In genomic region chr6:100809346-100809745, GRCh38 we compare ENCODE assay signal across 18 cellular contexts.
DNase-seq lines count a peak whose midpoint lies in the region; ATAC-seq lines count a peak whose summit lies in the region.
"Had no signal": no experiment of that assay in that cellular context is flagged by ENCODE, and none has a peak within 500 bp of the region (broad histone marks: within the 10 kb centered on the region; RNA-seq: fewer than 3 reads in every experiment).

No MANE protein-coding gene starts in this region.

- no peaks in the 10 kb centered on the region for H3K9me3 ChIP-seq in T-helper 17 cell (ENCODE audit: control insufficient read depth, low read length, poor library complexity, severe bottlenecking)

- no peak overlapping the region for H3K4me3 Mint-ChIP-seq in activated T-helper 2 cell treated with anti-CD3 and anti-CD28 coated beads, Interferon-gamma antibody, Interleukin-2, Interleukin-4, amounts not matched to agents 10 μg/mL and 5 μg/mL and 100 μg/mL, durations not matched to agents 14 hours and 24 hours and 36 hours (ENCODE audit: low read depth)
- H3K4me3 Mint-ChIP-seq in T-helper 17 cell, result no peak overlapping the region
- no peak overlapping the region for H3K4me3 Mint-ChIP-seq in activated naive CD8-positive, alpha-beta T cell treated with anti-CD3 and anti-CD28 coated beads for 36 hours
- H3K4me3 Mint-ChIP-seq: neural progenitor cell had no signal

- ATAC-seq in GM19035 (IDR thresholded peaks at IDR 0.05; ENCODE audit: unreplicated experiment), result peak; percentile 65
- peak; percentile 66 for ATAC-seq in HG02798 (IDR thresholded peaks at IDR 0.05; ENCODE audit: poor library complexity, unreplicated experiment)
- ATAC-seq in HG03442 (IDR thresholded peaks at IDR 0.05; ENCODE audit: unreplicated experiment), result peak; percentile 65
- no peak for ATAC-seq in left colon
- ATAC-seq in T-helper 17 cell, result no peak
- ATAC-seq: left cardiac atrium had no signal

- intact Hi-C loops in activated T-helper 2 cell treated with anti-CD3 and anti-CD28 coated beads, Interferon-gamma antibody, Interleukin-2, Interleukin-4, amounts not matched to agents 10 μg/mL and 5 μg/mL and 100 μg/mL, durations not matched to agents 14 hours and 24 hours and 36 hours (cut with micrococcal nuclease), result no loop called here
- intact Hi-C loops in left colon (cut with DNase I, micrococcal nuclease), result no loop called here

- DNase-seq in activated T-helper 2 cell treated with anti-CD3 and anti-CD28 coated beads, Interferon-gamma antibody, Interleukin-2, Interleukin-4, amounts not matched to agents 10 μg/mL and 5 μg/mL and 100 μg/mL, durations not matched to agents 14 hours and 24 hours and 36 hours (ENCODE audit: low spot score), result no peak
- DNase-seq in left colon (no peak), T-helper 17 cell (no peak)
- no peak for DNase-seq in activated naive CD8-positive, alpha-beta T cell treated with anti-CD3 and anti-CD28 coated beads for 36 hours
- DNase-seq: activated CD4-positive, alpha-beta T cell treated with anti-CD3 and anti-CD28 coated beads for 48 hours; activated CD8-positive, alpha-beta memory T cell treated with anti-CD3 and anti-CD28 coated beads, Interleukin-2, amount 50 U/mL, for 48 hours; activated gamma-delta T cell; AML-193; COR-L47; dorsolateral prefrontal cortex; Karpas-422; left cardiac atrium; NCI-H1105 treated with DMSO at 0.1 percent for 48 hours; RPMI8226 had no signal

- H3K4me1 Mint-ChIP-seq in activated T-helper 2 cell treated with anti-CD3 and anti-CD28 coated beads, Interferon-gamma antibody, Interleukin-2, Interleukin-4, amounts not matched to agents 10 μg/mL and 5 μg/mL and 100 μg/mL, durations not matched to agents 14 hours and 24 hours and 36 hours (ENCODE audit: low read depth), result peaks cover 19% of the 10 kb centered on the region
- H3K4me1 Mint-ChIP-seq in T-helper 17 cell, result peaks cover 14% of the 10 kb centered on the region
- peaks cover 16% of the 10 kb centered on the region for H3K4me1 Mint-ChIP-seq in activated naive CD8-positive, alpha-beta T cell treated with anti-CD3 and anti-CD28 coated beads for 36 hours
- H3K4me1 Mint-ChIP-seq: neural progenitor cell had no signal

- H3K9me3 Mint-ChIP-seq in activated T-helper 2 cell treated with anti-CD3 and anti-CD28 coated beads, Interferon-gamma antibody, Interleukin-2, Interleukin-4, amounts not matched to agents 10 μg/mL and 5 μg/mL and 100 μg/mL, durations not matched to agents 14 hours and 24 hours and 36 hours, result no peaks in the 10 kb centered on the region
- peaks cover 2% of the 10 kb centered on the region for H3K9me3 Mint-ChIP-seq in activated naive CD8-positive, alpha-beta T cell treated with anti-CD3 and anti-CD28 coated beads for 36 hours
- H3K9me3 Mint-ChIP-seq: neural progenitor cell had no signal

- H3K27me3 Mint-ChIP-seq in activated T-helper 2 cell treated with anti-CD3 and anti-CD28 coated beads, Interferon-gamma antibody, Interleukin-2, Interleukin-4, amounts not matched to agents 10 μg/mL and 5 μg/mL and 100 μg/mL, durations not matched to agents 14 hours and 24 hours and 36 hours (ENCODE audit: low read depth), result no peaks in the 10 kb centered on the region
- H3K27me3 Mint-ChIP-seq in T-helper 17 cell, result no peaks in the 10 kb centered on the region
- H3K27me3 Mint-ChIP-seq in activated naive CD8-positive, alpha-beta T cell treated with anti-CD3 and anti-CD28 coated beads for 36 hours, result no peaks in the 10 kb centered on the region

- peaks cover 23% of the 10 kb centered on the region for H3K36me3 Mint-ChIP-seq in activated T-helper 2 cell treated with anti-CD3 and anti-CD28 coated beads, Interferon-gamma antibody, Interleukin-2, Interleukin-4, amounts not matched to agents 10 μg/mL and 5 μg/mL and 100 μg/mL, durations not matched to agents 14 hours and 24 hours and 36 hours (ENCODE audit: low read depth)
- H3K36me3 Mint-ChIP-seq in T-helper 17 cell (ENCODE audit: low read depth), result peaks cover 8% of the 10 kb centered on the region
- peaks cover 37% of the 10 kb centered on the region for H3K36me3 Mint-ChIP-seq in activated naive CD8-positive, alpha-beta T cell treated with anti-CD3 and anti-CD28 coated beads for 36 hours
- H3K36me3 Mint-ChIP-seq: neural progenitor cell had no signal

- H3K27ac Mint-ChIP-seq in activated T-helper 2 cell treated with anti-CD3 and anti-CD28 coated beads, Interferon-gamma antibody, Interleukin-2, Interleukin-4, amounts not matched to agents 10 μg/mL and 5 μg/mL and 100 μg/mL, durations not matched to agents 14 hours and 24 hours and 36 hours, result no peak overlapping the region
- H3K27ac Mint-ChIP-seq in T-helper 17 cell, result no peak overlapping the region
- no peak overlapping the region for H3K27ac Mint-ChIP-seq in activated naive CD8-positive, alpha-beta T cell treated with anti-CD3 and anti-CD28 coated beads for 36 hours
- H3K27ac Mint-ChIP-seq: neural progenitor cell had no signal

Comparison
In these comparisons a context has a peak if more than half of its experiments do, and no peak if none do; other contexts are left out.
1. ATAC-seq: peak in GM19035 (single experiment), HG02798 (single experiment) and HG03442 (single experiment); none in left colon (single experiment) and T-helper 17 cell (single experiment).